ENCODE assay signal across 21 cellular contexts in genomic region chr11:6660712-6661111, GRCh38. TPM values are rescaled to one million over a fixed set of nuclear protein-coding genes. Genes with fewer than 3 reads are reported as not detected.
DNase-seq lines count a peak whose midpoint lies in the region; ATAC-seq, FAIRE-seq and TF ChIP-seq lines count a peak whose summit lies in the region.
"Had no signal": no experiment of that assay in that cellular context is flagged by ENCODE, and none has a peak within 500 bp of the region (broad histone marks: within the 10 kb centered on the region; RNA-seq: fewer than 3 reads in every experiment).

No MANE protein-coding gene starts in this region.

- DNase-seq in GM10266 (ENCODE audit: extremely low spot score) = peak; percentile 56
- peak; percentile 45 for DNase-seq in GM13977 (ENCODE audit: low spot score)
- no peak for DNase-seq in GM19239 (ENCODE audit: insufficient read length, low spot score)
- no peak for DNase-seq in GM19238 (ENCODE audit: insufficient read length, low spot score)
- no peak for DNase-seq in left lung
- DNase-seq in mucosa of descending colon = no peak
- DNase-seq: AML-193; CD4-positive, alpha-beta memory T cell; DMS153; DMS79; GDM1; IMR-90 had no signal

- in situ Hi-C loops in GM13977 (cut with MboI; ENCODE audit: low pct_unique_long_range_greater_than_20kb, low sequenced_read_pairs, unreplicated experiment) = no loop called here

- H3K4me1 ChIP-seq in left lung (no peaks in the 10 kb centered on the region), mucosa of descending colon (ENCODE audit: low read depth) (no peaks in the 10 kb centered on the region)
- H3K4me1 ChIP-seq: A549, HAP-1 had no signal

- intact Hi-C loops in left lung (cut with DNase I) = no loop called here
- intact Hi-C loops in mucosa of descending colon (cut with DNase I, micrococcal nuclease) = no loop called here

- no peak overlapping the region for H3K27ac ChIP-seq in left lung
- H3K27ac ChIP-seq: 22Rv1, A549, BLaER1 had no signal

- H3K36me3 ChIP-seq in left lung = no peaks in the 10 kb centered on the region
- no peaks in the 10 kb centered on the region for H3K36me3 ChIP-seq in mucosa of descending colon (ENCODE audit: low read depth)
- H3K36me3 ChIP-seq: BLaER1, HAP-1 had no signal

- FAIRE-seq in GM19239 (lab: Jason Lieb, UNC) = peak; percentile 82
- FAIRE-seq: A549, H1, HTR-8/SVneo, K562 had no signal

- no peak overlapping the region for H3K4me3 ChIP-seq in left lung
- no peak overlapping the region for H3K4me3 ChIP-seq in mucosa of descending colon
- H3K4me3 ChIP-seq: A549, BLaER1, HAP-1, K562 had no signal

- H3K9me3 ChIP-seq in left lung = no peaks in the 10 kb centered on the region
- H3K9me3 ChIP-seq in mucosa of descending colon = no peaks in the 10 kb centered on the region
- H3K9me3 ChIP-seq: A549, BLaER1, HAP-1 had no signal

- TF ChIP-seq CTCF in GM10266 (IDR thresholded peaks at IDR 0.05; ENCODE audit: control insufficient read depth, insufficient read depth, low read depth, missing control alignments) (no peak), GM13977 (IDR thresholded peaks at IDR 0.05; ENCODE audit: extremely low read depth, insufficient read depth, missing control alignments) (no peak), left lung (IDR thresholded peaks at IDR 0.05) (no peak), mucosa of descending colon (IDR thresholded peaks at IDR 0.05) (no peak)

- ATAC-seq in HG03064 (IDR thresholded peaks at IDR 0.05; ENCODE audit: low read depth, unreplicated experiment) (peak; percentile 67), left lung (no peak), mucosa of descending colon (no peak), GM18498 (IDR thresholded peaks at IDR 0.05; ENCODE audit: unreplicated experiment) (no peak)
- ATAC-seq: A549, K562 had no signal

- H3K27me3 ChIP-seq in left lung = peaks cover 0 to 14% of the 10 kb centered on the region in 2 donors

RNA-seq across cellular contexts. Expression of gene DCHS1, which starts 5.1 kb away (rescaled TPM):
- 10 to 100 TPM; 15.4 to 18.9 TPM for total RNA-seq in left lung
- total RNA-seq in mucosa of descending colon = 10 to 100 TPM in 1 of 3 donors, 1 to 10 TPM in 2; 3.5 to 38.8 (median 6.0) TPM

RNA-seq across cellular contexts. Expression of gene MRPL17, which starts 22.4 kb away (rescaled TPM):
- total RNA-seq in left lung = 10 to 100 TPM; 47.6 to 51.6 TPM
- total RNA-seq in mucosa of descending colon = 10 to 100 TPM; 21.2 to 29.7 (median 29.6) TPM

RNA-seq across cellular contexts. Expression of gene TPP1, which starts 41.5 kb away (rescaled TPM):
- total RNA-seq in left lung (100 to 1,000 TPM; 202 to 264 TPM), mucosa of descending colon (100 to 1,000 TPM in 1 of 3 donors, 10 to 100 TPM in 2; 86.4 to 116 (median 93.8) TPM)

RNA-seq across cellular contexts. Expression of gene TAF10, which starts 48.7 kb away (rescaled TPM):
- 100 to 1,000 TPM; 127 TPM for total RNA-seq in left lung
- 100 to 1,000 TPM in 2 of 3 donors, 10 to 100 TPM in 1; 84.0 to 135 (median 115) TPM for total RNA-seq in mucosa of descending colon

RNA-seq across cellular contexts. Expression of gene ILK, which starts 57.1 kb away (rescaled TPM):
- 100 to 1,000 TPM; 155 to 165 TPM for total RNA-seq in left lung
- total RNA-seq in mucosa of descending colon = 100 to 1,000 TPM; 113 to 323 (median 115) TPM

Comparison
In these comparisons a context has a peak if more than half of its experiments do, and no peak if none do; other contexts are left out.
1. DNase-seq: peak in GM10266 (single experiment) and GM13977 (single experiment); none in GM19239 (single experiment), GM19238 (single experiment), left lung (0 of 2) and mucosa of descending colon (0 of 3).